ENCODE assay signal across 12 cellular contexts in the genomic region with DNA sequence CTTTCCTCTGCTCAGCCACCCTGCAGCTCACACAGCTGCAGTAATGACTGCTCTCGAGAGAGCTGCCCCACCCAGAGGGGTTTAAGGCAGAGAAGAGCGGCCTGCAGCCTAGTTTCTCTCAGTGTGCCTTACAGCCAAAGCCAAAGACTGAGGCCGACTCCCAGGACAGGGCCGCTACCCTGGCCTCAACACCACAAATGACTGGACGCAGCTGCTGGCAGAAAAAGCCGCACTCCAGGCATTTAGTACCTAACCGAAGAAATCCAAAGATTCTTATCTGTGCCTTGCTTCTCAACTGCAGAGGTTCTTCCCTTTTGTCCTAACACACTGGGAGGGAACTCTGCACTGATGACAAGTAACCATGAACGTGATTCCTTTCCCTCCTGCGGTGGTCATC.
DNase-seq lines count a peak whose midpoint lies in the region; ATAC-seq and TF ChIP-seq lines count a peak whose summit lies in the region.
"Had no signal": no experiment of that assay in that cellular context is flagged by ENCODE, and none has a peak within 500 bp of the region (broad histone marks: within the 10 kb centered on the region; RNA-seq: fewer than 3 reads in every experiment).

No MANE protein-coding gene starts in this region.

- peak overlapping the region in 1 of 2 experiments; percentile 22 for H2BK12ac ChIP-seq in mesenchymal stem cell (ENCODE audit: low read length in 2 of 2)

- H3K27me3 ChIP-seq in mesenchymal stem cell (ENCODE audit: control insufficient read depth in 1 of 2, insufficient read depth in 1 of 2, low read length in 2 of 2) = peaks cover 8 to 28% of the 10 kb centered on the region in 2 experiments
- no peaks in the 10 kb centered on the region for H3K27me3 ChIP-seq in subcutaneous abdominal adipose tissue (ENCODE audit: control insufficient read depth in 5 of 5, insufficient read depth in 4 of 5, low read length in 5 of 5)

- no peak overlapping the region for H2BK5ac ChIP-seq in mesenchymal stem cell (ENCODE audit: low read depth, low read length, poor library complexity, severe bottlenecking)

- peaks cover 8% of the 10 kb centered on the region for H3K4me1 Mint-ChIP-seq in central memory CD8-positive, alpha-beta T cell

- no peak overlapping the region for H3K14ac ChIP-seq in mesenchymal stem cell (ENCODE audit: low read length in 2 of 2)

- H3K4me1 ChIP-seq in mesenchymal stem cell (ENCODE audit: control insufficient read depth, insufficient read depth, low read depth, low read length) (peaks cover 2% of the 10 kb centered on the region), subcutaneous abdominal adipose tissue (ENCODE audit: control insufficient read depth in 5 of 5, insufficient read depth in 5 of 5, low read length in 5 of 5) (peaks cover 10 to 50% (median 25%) of the 10 kb centered on the region in 5 donors)

- no peak overlapping the region for H2AFZ ChIP-seq in mesenchymal stem cell (ENCODE audit: low read depth, low read length)
- H2AFZ ChIP-seq: GM23248 had no signal

- H3K27ac ChIP-seq in mesenchymal stem cell (ENCODE audit: low read length, poor library complexity, severe bottlenecking) = no peak overlapping the region
- H3K27ac ChIP-seq in subcutaneous abdominal adipose tissue (ENCODE audit: low read depth, low read length) = peak overlapping the region; percentile 70
- H3K27ac ChIP-seq: GM23248, SK-N-MC had no signal

- H3K27ac Mint-ChIP-seq in central memory CD8-positive, alpha-beta T cell (ENCODE audit: low read depth) = no peak overlapping the region

- H3K36me3 Mint-ChIP-seq in central memory CD8-positive, alpha-beta T cell (ENCODE audit: insufficient read depth) = no peaks in the 10 kb centered on the region

- TF ChIP-seq POLR2A in NB4 (IDR thresholded peaks at IDR 0.05; ENCODE audit: extremely low read depth, insufficient read length) = no peak

- H3K23ac ChIP-seq in mesenchymal stem cell (ENCODE audit: low read length in 2 of 2) = no peak overlapping the region

- H3K36me3 ChIP-seq in mesenchymal stem cell (ENCODE audit: control insufficient read depth in 1 of 2, insufficient read depth in 2 of 2, low read depth in 1 of 2, low read length in 2 of 2) = no peaks in the 10 kb centered on the region
- H3K36me3 ChIP-seq in subcutaneous abdominal adipose tissue (ENCODE audit: control insufficient read depth in 5 of 5, insufficient read depth in 5 of 5, low read length in 5 of 5) = no peaks in the 10 kb centered on the region

- no peak overlapping the region for H3K4me3 ChIP-seq in NB4 (ENCODE audit: low read depth, low read length)
- no peak overlapping the region for H3K4me3 ChIP-seq in mesenchymal stem cell (ENCODE audit: insufficient read depth in 1 of 2, low read depth in 1 of 2, low read length in 2 of 2)
- H3K4me3 ChIP-seq in subcutaneous abdominal adipose tissue (ENCODE audit: low read depth in 1 of 5, low read length in 5 of 5) = no peak overlapping the region
- H3K4me3 ChIP-seq: GM23248, SK-N-MC had no signal

- no peak overlapping the region for H2BK15ac ChIP-seq in mesenchymal stem cell (ENCODE audit: low read depth, poor library complexity, severe bottlenecking)

- no peak overlapping the region for H2BK120ac ChIP-seq in mesenchymal stem cell (ENCODE audit: low read depth, low read length)

- H3K4me2 ChIP-seq in mesenchymal stem cell (ENCODE audit: low read length, poor library complexity, severe bottlenecking) = no peak overlapping the region

- no peak overlapping the region for H4K91ac ChIP-seq in mesenchymal stem cell (ENCODE audit: low read length)

- H3K9me3 Mint-ChIP-seq in central memory CD8-positive, alpha-beta T cell = no peaks in the 10 kb centered on the region

- peak overlapping the region; percentile 26 for H3K4me3 Mint-ChIP-seq in central memory CD8-positive, alpha-beta T cell

- H3K18ac ChIP-seq in mesenchymal stem cell (ENCODE audit: low read depth in 1 of 2, low read length in 2 of 2) = peak overlapping the region in 1 of 2 experiments; percentile 58

- TF ChIP-seq CTCF in NB4 (IDR thresholded peaks at IDR 0.05; ENCODE audit: low read depth, low read length) = no peak

- ATAC-seq in central memory CD8-positive, alpha-beta T cell (replicated peaks; ENCODE audit: extremely low read depth, poor library complexity, severe bottlenecking) = no peak

- no peaks in the 10 kb centered on the region for H3K79me1 ChIP-seq in mesenchymal stem cell (replicated peaks; ENCODE audit: low read length, poor library complexity, severe bottlenecking)

- H3K27me3 Mint-ChIP-seq in central memory CD8-positive, alpha-beta T cell = no peaks in the 10 kb centered on the region

- H3K9me3 ChIP-seq in mesenchymal stem cell (ENCODE audit: control insufficient read depth, low read length) (no peaks in the 10 kb centered on the region), subcutaneous abdominal adipose tissue (ENCODE audit: control insufficient read depth in 5 of 5, low read length in 5 of 5) (no peaks in the 10 kb centered on the region)

- no peak overlapping the region for H3K4ac ChIP-seq in mesenchymal stem cell (ENCODE audit: low read depth in 1 of 2, low read length in 2 of 2)

- peak overlapping the region; percentile 69 for H4K8ac ChIP-seq in mesenchymal stem cell (ENCODE audit: low read length)

- no peak overlapping the region for H3K9ac ChIP-seq in mesenchymal stem cell (ENCODE audit: low read length)
- H3K9ac ChIP-seq in subcutaneous abdominal adipose tissue (ENCODE audit: low read length in 5 of 5) = peak overlapping the region in 2 of 5 donors; percentile 17 to 44
- H3K9ac ChIP-seq: GM23248 had no signal

- 52% methylated on average over 9 of the region's 9 CpGs for WGBS in mesenchymal stem cell

- no peak overlapping the region for H2AK5ac ChIP-seq in mesenchymal stem cell (ENCODE audit: low read length, severe bottlenecking)

- DNase-seq in NB4 (ENCODE audit: low read depth) = peak; percentile 70
- DNase-seq in central memory CD8-positive, alpha-beta T cell (ENCODE audit: low spot score in 2 of 2) = no peak
- DNase-seq in mesenchymal stem cell = no peak
- DNase-seq in NCI-H1105 (lab: John Stamatoyannopoulos, UW) = no peak
- DNase-seq in activated T-cell treated with anti-CD3 and anti-CD28 coated beads for 4 hours = no peak
- no peak for DNase-seq in germinal center (ENCODE audit: low spot score)
- no peak for DNase-seq in NCI-H1092 (lab: John Stamatoyannopoulos, UW)
- DNase-seq: DMS53, GM23248, NCI-H2081 treated with DMSO at 0.1 percent for 48 hours had no signal
